In the genomic region with DNA sequence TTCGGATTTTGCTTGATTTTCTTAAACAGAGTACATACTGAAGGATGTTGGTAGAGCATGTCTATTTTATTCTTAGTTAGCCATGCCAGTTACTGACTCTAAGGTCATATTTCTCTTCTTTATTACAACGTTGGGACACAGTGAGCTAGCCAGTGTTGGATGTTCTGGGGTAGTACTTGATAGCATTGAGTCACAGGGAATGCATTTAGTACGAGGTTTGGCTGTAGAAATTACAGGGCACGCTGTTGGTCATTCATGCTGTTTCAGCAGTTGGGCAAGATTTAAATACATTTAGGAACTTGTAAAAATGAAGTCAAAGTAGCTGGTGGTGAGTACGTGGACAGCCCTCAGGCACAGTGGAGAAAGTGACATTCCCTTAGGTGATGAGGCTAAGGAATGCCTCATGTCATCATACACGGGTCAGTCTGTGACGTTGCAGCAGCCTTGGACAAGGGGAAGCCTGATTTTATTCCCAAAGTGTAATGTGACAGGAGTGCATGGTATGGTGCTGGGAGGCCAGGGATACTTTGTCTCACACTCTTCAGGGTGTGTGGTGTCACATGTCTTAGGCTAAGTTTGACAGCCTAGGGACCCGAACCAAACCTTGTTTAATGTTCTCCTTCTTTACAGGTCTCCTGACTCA, we compare ENCODE assay signal across 19 cellular contexts. TPM values are rescaled to one million over a fixed set of nuclear protein-coding genes. Genes with fewer than 3 reads are reported as not detected.
"Had no signal": no experiment of that assay in that cellular context is flagged by ENCODE, and none has a peak within 500 bp of the region (broad histone marks: within the 10 kb centered on the region; RNA-seq: fewer than 3 reads in every experiment).

No MANE protein-coding gene starts in this region.

- DNase-seq: cerebellar nuclear complex; colonic mucosa; effector CD8-positive, alpha-beta T cell; immature natural killer cell; left lung; lower lobe of right lung; midbrain; nucleus accumbens; pancreas; small intestine; stimulated activated CD4-positive, alpha-beta T cell treated with anti-CD3 and anti-CD28 coated beads, Interleukin-12 subunit alpha, Interleukin-12 subunit beta, amount 100 ng/mL, for 4 hours; stimulated activated naive CD4-positive, alpha-beta T cell treated with Interleukin-2 at 50 U/mL for 16 hours; upper lobe of left lung had no signal

- ATAC-seq: left lung; lower lobe of right lung; natural killer cell treated with Interleukin-12 subunit alpha and Interleukin-12 subunit beta and Interleukin-15 and Interleukin-18, amount 100 ng/mL, for 72 hours; pancreas; sciatic nerve had no signal

- H3K27ac ChIP-seq: colonic mucosa, esophagus muscularis mucosa, left lung, lower lobe of right lung, neural progenitor cell, pancreas, upper lobe of left lung, vagina had no signal

- H3K4me3 ChIP-seq: colonic mucosa, esophagus muscularis mucosa, left lung, lower lobe of right lung, neural progenitor cell, pancreas, upper lobe of left lung, vagina had no signal

- H3K9me3 ChIP-seq: colonic mucosa, esophagus muscularis mucosa, left lung, lower lobe of right lung, pancreas, upper lobe of left lung, vagina had no signal

- H3K36me3 ChIP-seq: neural progenitor cell had no signal

- H3K4me1 ChIP-seq: colonic mucosa, esophagus muscularis mucosa, left lung, lower lobe of right lung, neural progenitor cell, upper lobe of left lung, vagina had no signal

- H3K27me3 ChIP-seq: colonic mucosa, esophagus muscularis mucosa, left lung, neural progenitor cell, pancreas, upper lobe of left lung, vagina had no signal

RNA-seq across cellular contexts. Expression of gene SLC22A1, which starts 57.7 kb away (rescaled TPM):
- total RNA-seq: dermis microvascular lymphatic vessel endothelial cell had no signal
